In the genomic region with DNA sequence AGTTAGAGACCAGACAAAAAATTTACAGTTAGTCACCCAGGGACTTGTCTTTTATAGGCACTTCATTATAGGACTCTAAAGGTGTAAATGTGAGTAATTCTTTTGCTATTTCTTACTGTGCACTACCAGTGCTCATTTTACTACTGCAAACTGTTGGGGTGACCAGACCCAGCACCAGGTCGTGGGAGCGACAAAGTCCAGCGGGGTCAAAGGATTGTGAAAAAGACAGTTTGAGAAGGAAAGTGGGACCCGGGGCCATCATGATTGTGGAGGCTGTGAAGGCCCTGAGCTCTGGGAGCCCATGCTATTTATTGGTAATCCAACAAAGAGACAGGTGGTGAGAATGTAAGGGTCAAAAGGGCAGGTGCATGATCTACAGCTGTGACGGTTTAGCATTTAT, we compare ENCODE assay signal across 21 cellular contexts. TPM values are rescaled to one million over a fixed set of nuclear protein-coding genes. Genes with fewer than 3 reads are reported as not detected.
"Had no signal": no experiment of that assay in that cellular context is flagged by ENCODE, and none has a peak within 500 bp of the region (broad histone marks: within the 10 kb centered on the region; RNA-seq: fewer than 3 reads in every experiment).

No MANE protein-coding gene starts in this region.

RNA-seq across cellular contexts. Expression of gene CT45A1, which starts 21.2 kb away (rescaled TPM):
- total RNA-seq: activated naive CD4-positive, alpha-beta T cell treated with anti-CD3 and anti-CD28 coated beads for 36 hours; activated naive CD4-positive, alpha-beta T cell treated with anti-CD3 and anti-CD28 coated beads, Interleukin-2, amount 50 U/mL, for 72 hours; activated naive CD8-positive, alpha-beta T cell treated with anti-CD3 and anti-CD28 coated beads for 36 hours; activated naive CD8-positive, alpha-beta T cell treated with anti-CD3 and anti-CD28 coated beads, Interleukin-2, amount 10 ng/mL, durations not matched to agents 7 days and 5 days; activated T-cell treated with anti-CD3 and anti-CD28 coated beads, Interleukin-2, amount 50 U/mL, for 4 hours; activated T-cell treated with anti-CD3 and anti-CD28 coated beads, Interleukin-2, amount 50 U/mL, for 72 hours; activated T-helper 1 cell treated with anti-CD3 and anti-CD28 coated beads, Interleukin-12 subunit alpha, Interleukin-12 subunit beta, Interleukin-2, Interleukin-4 antibody, amounts not matched to agents 30 ng/mL and 10 ng/mL and 1 ng/mL, durations not matched to agents 14 hours and 24 hours and 36 hours; activated T-helper 17 cell treated with anti-CD3 and anti-CD28 coated beads, Interleukin-2, amount 50 U/mL, for 72 hours; activated T-helper 2 cell treated with anti-CD3 and anti-CD28 coated beads, Interferon-gamma antibody, Interleukin-2, Interleukin-4, amounts not matched to agents 10 μg/mL and 5 μg/mL and 100 μg/mL, durations not matched to agents 14 hours and 24 hours and 36 hours; adrenal gland; aorta; ascending aorta; astrocyte; body of pancreas; breast epithelium; bronchial epithelial cell; cardiac muscle cell; cardiac septum; cerebellum; chondrocyte had no signal
- polyA plus RNA-seq: adipose tissue, adrenal gland, aorta, cardiac muscle cell had no signal

RNA-seq across cellular contexts. Expression of gene CT45A3, which starts 33.3 kb away (rescaled TPM):
- total RNA-seq: activated naive CD4-positive, alpha-beta T cell treated with anti-CD3 and anti-CD28 coated beads for 36 hours; activated naive CD4-positive, alpha-beta T cell treated with anti-CD3 and anti-CD28 coated beads, Interleukin-2, amount 50 U/mL, for 72 hours; activated naive CD8-positive, alpha-beta T cell treated with anti-CD3 and anti-CD28 coated beads for 36 hours; activated naive CD8-positive, alpha-beta T cell treated with anti-CD3 and anti-CD28 coated beads, Interleukin-2, amount 10 ng/mL, durations not matched to agents 7 days and 5 days; activated T-cell treated with anti-CD3 and anti-CD28 coated beads, Interleukin-2, amount 50 U/mL, for 4 hours; activated T-cell treated with anti-CD3 and anti-CD28 coated beads, Interleukin-2, amount 50 U/mL, for 72 hours; activated T-helper 1 cell treated with anti-CD3 and anti-CD28 coated beads, Interleukin-12 subunit alpha, Interleukin-12 subunit beta, Interleukin-2, Interleukin-4 antibody, amounts not matched to agents 30 ng/mL and 10 ng/mL and 1 ng/mL, durations not matched to agents 14 hours and 24 hours and 36 hours; activated T-helper 17 cell treated with anti-CD3 and anti-CD28 coated beads, Interleukin-2, amount 50 U/mL, for 72 hours; activated T-helper 2 cell treated with anti-CD3 and anti-CD28 coated beads, Interferon-gamma antibody, Interleukin-2, Interleukin-4, amounts not matched to agents 10 μg/mL and 5 μg/mL and 100 μg/mL, durations not matched to agents 14 hours and 24 hours and 36 hours; adrenal gland; aorta; ascending aorta; astrocyte; body of pancreas; breast epithelium; bronchial epithelial cell; cardiac muscle cell; cardiac septum; cerebellum; chondrocyte had no signal
- polyA plus RNA-seq: adipose tissue, adrenal gland, aorta, cardiac muscle cell had no signal

RNA-seq across cellular contexts. Expression of gene CT45A5, which starts 50.6 kb away (rescaled TPM):
- total RNA-seq: activated naive CD4-positive, alpha-beta T cell treated with anti-CD3 and anti-CD28 coated beads for 36 hours; activated naive CD8-positive, alpha-beta T cell treated with anti-CD3 and anti-CD28 coated beads for 36 hours; activated naive CD8-positive, alpha-beta T cell treated with anti-CD3 and anti-CD28 coated beads, Interleukin-2, amount 10 ng/mL, durations not matched to agents 7 days and 5 days; activated T-cell treated with anti-CD3 and anti-CD28 coated beads, Interleukin-2, amount 50 U/mL, for 4 hours; activated T-helper 1 cell treated with anti-CD3 and anti-CD28 coated beads, Interleukin-12 subunit alpha, Interleukin-12 subunit beta, Interleukin-2, Interleukin-4 antibody, amounts not matched to agents 30 ng/mL and 10 ng/mL and 1 ng/mL, durations not matched to agents 14 hours and 24 hours and 36 hours; activated T-helper 17 cell treated with anti-CD3 and anti-CD28 coated beads, Interleukin-2, amount 50 U/mL, for 72 hours; activated T-helper 2 cell treated with anti-CD3 and anti-CD28 coated beads, Interferon-gamma antibody, Interleukin-2, Interleukin-4, amounts not matched to agents 10 μg/mL and 5 μg/mL and 100 μg/mL, durations not matched to agents 14 hours and 24 hours and 36 hours; adrenal gland; aorta; ascending aorta; astrocyte; body of pancreas; breast epithelium; bronchial epithelial cell; cardiac muscle cell; cardiac septum; cerebellum; chondrocyte had no signal
- polyA plus RNA-seq: adipose tissue, adrenal gland, aorta, cardiac muscle cell had no signal
